9 cellular contexts compared by ENCODE assay signal in genomic region chr5:138610468-138611294, GRCh38. TPM values are rescaled to one million over a fixed set of nuclear protein-coding genes. Genes with fewer than 3 reads are reported as not detected.
A peak's percentile ranks its signal among the peaks of the same experiment; 100 is the strongest.
DNase-seq lines count a peak whose midpoint lies in the region; ATAC-seq and TF ChIP-seq lines count a peak whose summit lies in the region.
"Had no signal": no experiment of that assay in that cellular context is flagged by ENCODE, and none has a peak within 500 bp of the region (broad histone marks: within the 10 kb centered on the region; RNA-seq: fewer than 3 reads in every experiment).

No MANE protein-coding gene starts in this region.

- no peaks in the 10 kb centered on the region for H3K9me3 ChIP-seq in CD8-positive, alpha-beta memory T cell (ENCODE audit: low read length)
- H3K9me3 ChIP-seq in gastroesophageal sphincter (no peaks in the 10 kb centered on the region), ovary (no peaks in the 10 kb centered on the region)

- intact Hi-C loops in ovary (cut with DNase I), result no loop called here

- peaks cover 0 to 2% (median 0%) of the 10 kb centered on the region in 3 donors for H3K36me3 Mint-ChIP-seq in CD8-positive, alpha-beta memory T cell
- no peaks in the 10 kb centered on the region for H3K36me3 Mint-ChIP-seq in T-cell

- H3K27ac Mint-ChIP-seq in CD8-positive, alpha-beta memory T cell, result peak overlapping the region in 2 of 8 donors; percentile 41 to 74
- no peak overlapping the region for H3K27ac Mint-ChIP-seq in T-cell

- WGBS in gastroesophageal sphincter (ENCODE audit: low coverage in 1 of 2), 2 donors, result 23 to 31% methylated on average over 7 of the region's 18 CpGs
- WGBS in ovary, 3 donors, result 25 to 43% (median 30%) methylated on average over 18 of the region's 18 CpGs

- TF ChIP-seq CTCF in gastroesophageal sphincter (IDR thresholded peaks at IDR 0.05), result peak in 3 of 4 experiments; percentile 2 to 38 (median 19)
- no peak for TF ChIP-seq CTCF in ovary (IDR thresholded peaks at IDR 0.05)

- no peak for TF ChIP-seq EP300 in gastroesophageal sphincter (IDR thresholded peaks at IDR 0.05)
- TF ChIP-seq EP300 in ovary (IDR thresholded peaks at IDR 0.05), result no peak

- no peaks in the 10 kb centered on the region for H3K9me3 Mint-ChIP-seq in CD8-positive, alpha-beta memory T cell
- H3K9me3 Mint-ChIP-seq in T-cell, result no peaks in the 10 kb centered on the region

- peak; percentile 33 to 56 (median 48) for ATAC-seq in T-cell (replicated peaks in 1 of 4)
- peak; percentile 41 for ATAC-seq in gastroesophageal sphincter
- no peak for ATAC-seq in GM19452 (IDR thresholded peaks at IDR 0.05; ENCODE audit: unreplicated experiment)

- peaks cover 12 to 42% of the 10 kb centered on the region in 2 donors for H3K27me3 Mint-ChIP-seq in CD8-positive, alpha-beta memory T cell
- H3K27me3 Mint-ChIP-seq in T-cell, result peaks cover 43 to 49% of the 10 kb centered on the region in 2 donors

- no peak overlapping the region for H3K27ac ChIP-seq in CD8-positive, alpha-beta memory T cell (ENCODE audit: low read depth, low read length)
- peak overlapping the region in 3 of 4 donors; percentile 2 to 61 (median 48) for H3K27ac ChIP-seq in gastroesophageal sphincter
- peak overlapping the region; percentile 2 to 66 for H3K27ac ChIP-seq in ovary

- CTCF ChIA-PET in CD8-positive, alpha-beta memory T cell (lab: Charles Lee), result no interaction called here
- CTCF ChIA-PET in T-cell (lab: Charles Lee), result no interaction called here

- TF ChIP-seq POLR2A in gastroesophageal sphincter (IDR thresholded peaks at IDR 0.05) (no peak), ovary (IDR thresholded peaks at IDR 0.05) (no peak)

- H3K27me3 ChIP-seq in CD8-positive, alpha-beta memory T cell (ENCODE audit: insufficient read depth, low read length, poor library complexity, severe bottlenecking), result peaks cover 15% of the 10 kb centered on the region
- H3K27me3 ChIP-seq in gastroesophageal sphincter (no peaks in the 10 kb centered on the region), ovary (no peaks in the 10 kb centered on the region)

- H3K4me1 Mint-ChIP-seq in CD8-positive, alpha-beta memory T cell, result peaks cover 8 to 14% (median 13%) of the 10 kb centered on the region in 3 donors
- peaks cover 12 to 13% (median 13%) of the 10 kb centered on the region in 3 donors for H3K4me1 Mint-ChIP-seq in T-cell

- no peaks in the 10 kb centered on the region for H3K36me3 ChIP-seq in CD8-positive, alpha-beta memory T cell (ENCODE audit: insufficient read depth, low read length)
- H3K36me3 ChIP-seq in gastroesophageal sphincter (no peaks in the 10 kb centered on the region), ovary (no peaks in the 10 kb centered on the region)

- no peak overlapping the region for H3K4me3 ChIP-seq in CD8-positive, alpha-beta memory T cell (ENCODE audit: low read length)
- H3K4me3 ChIP-seq in gastroesophageal sphincter, result peak overlapping the region in 1 of 2 donors; percentile 43
- H3K4me3 ChIP-seq in ovary, result no peak overlapping the region

- H3K4me1 ChIP-seq in CD8-positive, alpha-beta memory T cell (ENCODE audit: insufficient read depth, low read length), result peaks cover 12% of the 10 kb centered on the region
- peaks cover 0 to 27% (median 8%) of the 10 kb centered on the region in 3 donors for H3K4me1 ChIP-seq in gastroesophageal sphincter
- peaks cover 13% of the 10 kb centered on the region for H3K4me1 ChIP-seq in ovary (ENCODE audit: insufficient read depth)

- POLR2A ChIA-PET in CD8-positive, alpha-beta memory T cell (lab: Charles Lee), result no interaction called here
- POLR2A ChIA-PET in T-cell (lab: Charles Lee), result no interaction called here

- peak overlapping the region in 5 of 7 donors; percentile 8 to 67 (median 25) for H3K4me3 Mint-ChIP-seq in CD8-positive, alpha-beta memory T cell
- peak overlapping the region in 2 of 3 donors; percentile 2 to 8 for H3K4me3 Mint-ChIP-seq in T-cell

- DNase-seq in CD8-positive, alpha-beta memory T cell, result no peak
- peak in 3 of 34 experiments; percentile 3 to 5 (median 5) for DNase-seq in T-cell
- peak; percentile 32 to 66 (median 52) for DNase-seq in ovary
- no peak for DNase-seq in activated CD4-positive, alpha-beta T cell treated with anti-CD3 and anti-CD28 coated beads, Interleukin-2, amount 50 U/mL, for 4 hours
- no peak for DNase-seq in kidney tubule cell (ENCODE audit: low spot score)
- DNase-seq in NCI-H748 treated with DMSO at 0.1 percent for 48 hours (lab: John Stamatoyannopoulos, UW), result no peak
- DNase-seq: activated CD8-positive, alpha-beta memory T cell treated with anti-CD3 and anti-CD28 coated beads, Interleukin-2, amount 50 U/mL, for 48 hours had no signal

RNA-seq across cellular contexts. Expression of gene HSPA9, which starts 35.5 kb away (rescaled TPM):
- 100 to 1,000 TPM; 468 to 498 TPM for total RNA-seq in CD8-positive, alpha-beta memory T cell
- 171 TPM for polyA plus RNA-seq in CD8-positive, alpha-beta memory T cell
- 100 to 1,000 TPM; 148 to 299 (median 162) TPM for total RNA-seq in T-cell
- total RNA-seq in gastroesophageal sphincter, result 100 to 1,000 TPM; 201 to 367 (median 267) TPM
- total RNA-seq in ovary, result 100 to 1,000 TPM; 147 to 340 (median 180) TPM
- polyA plus RNA-seq in ovary, result 100 to 1,000 TPM in 1 of 2 donors, 10 to 100 TPM in 1; 85.4 to 220 TPM

Comparison
In these comparisons a context has a peak if more than half of its experiments do, and no peak if none do; other contexts are left out.
1. DNase-seq: peak in ovary (5 of 5); none in CD8-positive, alpha-beta memory T cell (0 of 5), activated CD4-positive, alpha-beta T cell treated with anti-CD3 and anti-CD28 coated beads, Interleukin-2, amount 50 U/mL, for 4 hours (0 of 2), kidney tubule cell (single experiment) and NCI-H748 treated with DMSO at 0.1 percent for 48 hours (single experiment).
2. CTCF ChIP-seq: peak in gastroesophageal sphincter (3 of 4); none in ovary (0 of 3).